In the genomic region with DNA sequence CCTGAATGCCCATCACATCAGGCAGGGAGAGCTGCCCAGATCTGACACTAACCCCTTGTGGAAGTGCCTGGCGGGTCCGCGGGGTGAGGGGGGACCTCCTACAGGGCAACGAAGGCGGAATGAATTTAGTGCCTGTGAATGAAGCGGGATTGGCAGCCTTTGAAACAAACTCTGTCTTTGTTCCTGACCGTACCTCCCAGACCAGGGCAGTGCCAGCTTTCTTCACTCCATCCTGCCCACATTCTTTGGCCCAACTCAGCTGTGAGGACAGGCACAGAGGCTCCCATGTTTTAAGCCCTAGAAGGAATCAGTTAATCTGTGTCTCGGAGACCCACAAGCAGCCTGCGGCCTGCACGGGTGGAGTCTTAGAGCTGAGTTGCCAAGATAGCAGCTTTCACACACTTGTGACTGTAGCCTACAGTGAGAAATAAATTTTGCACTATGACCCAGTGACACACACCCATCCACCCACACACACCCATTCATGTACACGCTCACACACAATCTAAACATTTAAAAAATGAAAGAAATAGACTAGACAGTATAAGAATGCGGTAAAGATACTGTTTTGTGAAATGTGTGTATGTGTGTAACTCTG, we compare ENCODE assay signal across 15 cellular contexts.
DNase-seq lines count a peak whose midpoint lies in the region; ATAC-seq and TF ChIP-seq lines count a peak whose summit lies in the region.
"Had no signal": no experiment of that assay in that cellular context is flagged by ENCODE, and none has a peak within 500 bp of the region (broad histone marks: within the 10 kb centered on the region; RNA-seq: fewer than 3 reads in every experiment).

No MANE protein-coding gene starts in this region.

- no peaks in the 10 kb centered on the region for H3K27me3 Mint-ChIP-seq in mesothelial cell of epicardium (ENCODE audit: low read depth)
- H3K27me3 Mint-ChIP-seq in stimulated activated naive B cell treated with anti-CD40 and anti-IgM and Interleukin-4, amounts not matched to agents 10 μg/mL and 1 μg/mL and 100 μg/mL, for 72 hours, result no peaks in the 10 kb centered on the region
- H3K27me3 Mint-ChIP-seq: activated T-cell treated with anti-CD3 and anti-CD28 coated beads, Interleukin-2, amount 50 U/mL, for 24 hours had no signal

- TF ChIP-seq CTCF in mesothelial cell of epicardium (IDR thresholded peaks at IDR 0.05; ENCODE audit: unreplicated experiment), result no peak

- no peak overlapping the region for H3K27ac ChIP-seq in caudate nucleus (ENCODE audit: low read depth, low read length)
- H3K27ac ChIP-seq: epithelial cell of prostate had no signal

- no peak overlapping the region for H3K27ac Mint-ChIP-seq in activated naive CD4-positive, alpha-beta T cell treated with anti-CD3 and anti-CD28 coated beads, Interleukin-2, amount 50 U/mL, for 72 hours
- H3K27ac Mint-ChIP-seq in mesothelial cell of epicardium, result peak overlapping the region; percentile 16
- H3K27ac Mint-ChIP-seq in stimulated activated naive B cell treated with anti-CD40 and anti-IgM and Interleukin-4, amounts not matched to agents 10 μg/mL and 1 μg/mL and 100 μg/mL, for 72 hours, result peak overlapping the region; percentile 81
- H3K27ac Mint-ChIP-seq: activated T-cell treated with anti-CD3 and anti-CD28 coated beads, Interleukin-2, amount 50 U/mL, for 24 hours had no signal

- no peaks in the 10 kb centered on the region for H3K36me3 Mint-ChIP-seq in activated naive CD4-positive, alpha-beta T cell treated with anti-CD3 and anti-CD28 coated beads, Interleukin-2, amount 50 U/mL, for 72 hours
- no peaks in the 10 kb centered on the region for H3K36me3 Mint-ChIP-seq in mesothelial cell of epicardium
- no peaks in the 10 kb centered on the region for H3K36me3 Mint-ChIP-seq in stimulated activated naive B cell treated with anti-CD40 and anti-IgM and Interleukin-4, amounts not matched to agents 10 μg/mL and 1 μg/mL and 100 μg/mL, for 72 hours
- H3K36me3 Mint-ChIP-seq: naive B cell had no signal

- H3K4me1 Mint-ChIP-seq in mesothelial cell of epicardium, result peaks cover 21% of the 10 kb centered on the region
- peaks cover 31 to 40% of the 10 kb centered on the region in 2 donors for H3K4me1 Mint-ChIP-seq in stimulated activated naive B cell treated with anti-CD40 and anti-IgM and Interleukin-4, amounts not matched to agents 10 μg/mL and 1 μg/mL and 100 μg/mL, for 72 hours

- peak; percentile 23 for ATAC-seq in activated naive CD4-positive, alpha-beta T cell treated with anti-CD3 and anti-CD28 coated beads, Interleukin-2, amount 50 U/mL, for 72 hours
- no peak for ATAC-seq in stimulated activated naive B cell treated with anti-CD40 and anti-IgM and Interleukin-4, amounts not matched to agents 10 μg/mL and 1 μg/mL and 100 μg/mL, for 72 hours (replicated peaks)

- DNase-seq in activated naive CD4-positive, alpha-beta T cell treated with anti-CD3 and anti-CD28 coated beads, Interleukin-2, amount 50 U/mL, for 72 hours (ENCODE audit: low spot score in 2 of 2), result no peak
- no peak for DNase-seq in activated naive CD4-positive, alpha-beta T cell treated with Interleukin-2 at 50 U/mL for 16 hours
- peak in 41 of 61 donors; percentile 6 to 80 (median 35) for DNase-seq in caudate nucleus (lab: John Stamatoyannopoulos, UW)
- DNase-seq in mesothelial cell of epicardium (ENCODE audit: low spot score in 2 of 2, unreplicated experiment in 2 of 2), result no peak
- DNase-seq in stimulated activated naive B cell treated with anti-CD40 and anti-IgM and Interleukin-4, amounts not matched to agents 10 μg/mL and 1 μg/mL and 100 μg/mL, for 72 hours, result no peak
- DNase-seq in AG08396 (ENCODE audit: low spot score), result no peak
- DNase-seq in activated CD4-positive, alpha-beta T cell treated with anti-CD3 and anti-CD28 coated beads, Interleukin-2, amount 50 U/mL, for 48 hours, result no peak
- DNase-seq in COR-L47 (lab: John Stamatoyannopoulos, UW), result no peak
- DNase-seq: activated T-cell treated with anti-CD3 and anti-CD28 coated beads, Interleukin-2, amount 50 U/mL, for 24 hours; H9; naive B cell; NCI-H1105 treated with DMSO at 0.1 percent for 48 hours; NCI-H524; SIG-M5 had no signal

- H3K4me3 Mint-ChIP-seq in mesothelial cell of epicardium, result no peak overlapping the region
- H3K4me3 Mint-ChIP-seq in stimulated activated naive B cell treated with anti-CD40 and anti-IgM and Interleukin-4, amounts not matched to agents 10 μg/mL and 1 μg/mL and 100 μg/mL, for 72 hours, result no peak overlapping the region
- H3K4me3 Mint-ChIP-seq: activated T-cell treated with anti-CD3 and anti-CD28 coated beads, Interleukin-2, amount 50 U/mL, for 24 hours; H9; naive B cell had no signal

- no peaks in the 10 kb centered on the region for H3K9me3 Mint-ChIP-seq in activated naive CD4-positive, alpha-beta T cell treated with anti-CD3 and anti-CD28 coated beads, Interleukin-2, amount 50 U/mL, for 72 hours
- no peaks in the 10 kb centered on the region for H3K9me3 Mint-ChIP-seq in mesothelial cell of epicardium
- H3K9me3 Mint-ChIP-seq in stimulated activated naive B cell treated with anti-CD40 and anti-IgM and Interleukin-4, amounts not matched to agents 10 μg/mL and 1 μg/mL and 100 μg/mL, for 72 hours, result no peaks in the 10 kb centered on the region
- H3K9me3 Mint-ChIP-seq: activated T-cell treated with anti-CD3 and anti-CD28 coated beads, Interleukin-2, amount 50 U/mL, for 24 hours; H9; naive B cell had no signal

Comparison
In these comparisons a context has a peak if more than half of its experiments do, and no peak if none do; other contexts are left out.
1. ATAC-seq: peak in activated naive CD4-positive, alpha-beta T cell treated with anti-CD3 and anti-CD28 coated beads, Interleukin-2, amount 50 U/mL, for 72 hours (2 of 2); none in stimulated activated naive B cell treated with anti-CD40 and anti-IgM and Interleukin-4, amounts not matched to agents 10 μg/mL and 1 μg/mL and 100 μg/mL, for 72 hours (0 of 2).
2. DNase-seq: peak in caudate nucleus (41 of 61); none in activated naive CD4-positive, alpha-beta T cell treated with anti-CD3 and anti-CD28 coated beads, Interleukin-2, amount 50 U/mL, for 72 hours (0 of 2), activated naive CD4-positive, alpha-beta T cell treated with Interleukin-2 at 50 U/mL for 16 hours (single experiment), mesothelial cell of epicardium (0 of 2), stimulated activated naive B cell treated with anti-CD40 and anti-IgM and Interleukin-4, amounts not matched to agents 10 μg/mL and 1 μg/mL and 100 μg/mL, for 72 hours (single experiment), AG08396 (single experiment), activated CD4-positive, alpha-beta T cell treated with anti-CD3 and anti-CD28 coated beads, Interleukin-2, amount 50 U/mL, for 48 hours (0 of 2) and COR-L47 (single experiment).
3. H3K27ac Mint-ChIP-seq: peak in mesothelial cell of epicardium (single experiment) and stimulated activated naive B cell treated with anti-CD40 and anti-IgM and Interleukin-4, amounts not matched to agents 10 μg/mL and 1 μg/mL and 100 μg/mL, for 72 hours (single experiment); none in activated naive CD4-positive, alpha-beta T cell treated with anti-CD3 and anti-CD28 coated beads, Interleukin-2, amount 50 U/mL, for 72 hours (0 of 2).